1 cellular context compared by ENCODE assay signal in the genomic region with DNA sequence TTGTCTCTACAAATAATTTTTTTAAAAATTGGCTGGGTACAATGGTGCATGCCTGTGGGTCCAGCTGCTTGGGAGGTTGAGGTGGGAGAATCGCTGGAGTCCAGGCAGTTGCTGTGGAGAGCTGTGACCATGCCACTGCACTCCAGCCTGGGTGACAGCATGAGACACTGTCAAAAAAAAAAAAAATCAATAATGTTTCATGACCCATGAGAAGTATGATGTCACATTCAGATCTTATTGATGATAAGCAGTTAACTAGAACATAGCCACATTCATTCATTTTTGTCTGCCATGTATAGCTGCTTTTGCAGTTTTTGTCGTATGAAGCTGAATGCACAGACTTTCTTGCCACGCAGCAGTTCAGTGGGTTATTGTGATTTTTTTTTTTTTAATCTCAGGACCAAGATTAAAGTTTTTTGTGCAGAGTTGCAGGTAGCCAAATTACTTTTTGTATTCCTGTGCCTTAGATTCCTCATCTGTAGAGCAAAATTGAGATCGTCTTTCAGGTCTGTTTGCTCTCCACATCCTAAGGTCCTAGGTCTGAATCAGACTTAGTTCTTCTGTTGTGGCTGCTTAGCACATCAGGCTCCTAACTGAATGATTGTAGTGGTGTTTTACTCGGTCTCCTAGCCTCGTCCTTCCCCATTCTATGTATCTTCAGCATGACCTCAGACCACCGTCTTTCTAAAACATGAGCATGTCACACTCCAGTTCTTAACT.
TF ChIP-seq lines count a peak whose summit lies in the region.

No MANE protein-coding gene starts in this region.

TF ChIP-seq in GM23338, 12 proteins besides CTCF, POLR2A, EP300 and RAD21 (continued from another document):
- no peak for TF ChIP-seq ZNF114 (CRISPR knock-in tag; IDR thresholded peaks at IDR 0.05)
- TF ChIP-seq NANOG (IDR thresholded peaks at IDR 0.05; ENCODE audit: borderline replicate concordance): no peak
- TF ChIP-seq ZNF331 (CRISPR knock-in tag; IDR thresholded peaks at IDR 0.05; ENCODE audit: low read depth): no peak
- no peak for TF ChIP-seq JUNB (IDR thresholded peaks at IDR 0.05; ENCODE audit: unreplicated experiment)
TF ChIP-seq in GM23338: peak in this region for 0.
